In genomic region chr6:82436740-82437139, GRCh38 we compare ENCODE assay signal across 16 cellular contexts.
DNase-seq lines count a peak whose midpoint lies in the region; ATAC-seq and TF ChIP-seq lines count a peak whose summit lies in the region.
"Had no signal": no experiment of that assay in that cellular context is flagged by ENCODE, and none has a peak within 500 bp of the region (broad histone marks: within the 10 kb centered on the region; RNA-seq: fewer than 3 reads in every experiment).

No MANE protein-coding gene starts in this region.

- no peaks in the 10 kb centered on the region for H3K36me3 ChIP-seq in stomach

- H3K9me3 ChIP-seq in stomach: no peaks in the 10 kb centered on the region

- TF ChIP-seq POLR2A in stomach (IDR thresholded peaks at IDR 0.05): no peak

- intact Hi-C loops in stomach (cut with DNase I; ENCODE audit: low total_unique reads): no loop called here

- H3K4me1 ChIP-seq in stomach: no peaks in the 10 kb centered on the region

- H3K4me3 ChIP-seq in stomach: no peak overlapping the region
- H3K4me3 ChIP-seq: GM12878, GM23338 had no signal

- no peak for TF ChIP-seq EP300 in stomach (IDR thresholded peaks at IDR 0.05)

- H3K27me3 ChIP-seq in stomach: no peaks in the 10 kb centered on the region

- WGBS in stomach, 5 donors: 77 to 94% (median 88%) methylated on average over 2 of the region's 2 CpGs

- H3K27ac ChIP-seq in stomach: no peak overlapping the region

- peak; percentile 69 for DNase-seq in NCI-H748 (lab: John Stamatoyannopoulos, UW; ENCODE audit: unreplicated experiment)
- no peak for DNase-seq in NCI-H748 treated with DMSO at 0.1 percent for 48 hours (lab: John Stamatoyannopoulos, UW)
- DNase-seq in NCI-H1105 (lab: John Stamatoyannopoulos, UW): peak; percentile 46
- DNase-seq in NCI-H128 (lab: John Stamatoyannopoulos, UW; ENCODE audit: unreplicated experiment): peak; percentile 4
- DNase-seq in stomach: no peak
- DNase-seq: C1 segment of cervical spinal cord; Calu3; CD4-positive, alpha-beta memory T cell; DMS153; DND-41; H9; HFFc6 had no signal

- TF ChIP-seq CTCF in stomach (IDR thresholded peaks at IDR 0.05): no peak

- ATAC-seq in GM19324 (IDR thresholded peaks at IDR 0.05; ENCODE audit: low FRiP score, unreplicated experiment): no peak
- ATAC-seq: GM12878, GM23338, HCT116 had no signal

Comparison
In these comparisons a context has a peak if more than half of its experiments do, and no peak if none do; other contexts are left out.
1. DNase-seq: peak in NCI-H748 (single experiment), NCI-H1105 (single experiment) and NCI-H128 (single experiment); none in NCI-H748 treated with DMSO at 0.1 percent for 48 hours (single experiment) and stomach (single experiment).